9 cellular contexts compared by ENCODE assay signal in the genomic region with DNA sequence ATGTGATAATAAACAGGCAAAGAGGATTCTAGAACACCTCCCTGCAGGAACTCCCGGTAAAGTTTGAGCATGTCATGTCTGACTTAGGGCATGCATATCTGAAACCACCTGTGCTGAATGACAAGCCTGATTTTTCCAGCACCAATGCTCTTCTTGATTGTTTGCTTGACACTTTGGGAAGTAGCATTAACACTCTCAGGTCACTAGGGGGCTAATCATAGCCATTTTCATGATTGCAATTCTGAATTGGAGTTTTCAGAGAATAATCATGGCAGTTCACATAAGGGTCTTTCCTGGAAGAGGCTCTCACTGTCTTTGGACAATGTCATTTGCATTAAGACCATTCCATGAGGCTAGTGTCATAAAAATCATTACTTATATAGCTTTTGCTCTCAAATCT.
A peak's percentile ranks its signal among the peaks of the same experiment; 100 is the strongest.
DNase-seq lines count a peak whose midpoint lies in the region; ATAC-seq and TF ChIP-seq lines count a peak whose summit lies in the region.
"Had no signal": no experiment of that assay in that cellular context is flagged by ENCODE, and none has a peak within 500 bp of the region (broad histone marks: within the 10 kb centered on the region; RNA-seq: fewer than 3 reads in every experiment).

No MANE protein-coding gene starts in this region.

- H3K4me3 ChIP-seq in H7 (ENCODE audit: insufficient read depth, low read depth, low read length) (no peak overlapping the region), lower lobe of right lung (no peak overlapping the region)
- H3K4me3 ChIP-seq: SJSA1 had no signal

- peak; percentile 57 for DNase-seq in DMS53 (lab: John Stamatoyannopoulos, UW)
- DNase-seq in H7 = peak; percentile 31
- DNase-seq in WTC11 (ENCODE audit: low spot score) = no peak
- DNase-seq in kidney tubule cell (ENCODE audit: low spot score) = peak; percentile 17
- DNase-seq in lower lobe of right lung = no peak
- DNase-seq in DMS79 treated with DMSO at 0.1 percent for 48 hours (lab: John Stamatoyannopoulos, UW) = no peak
- DNase-seq: NCI-H1436 had no signal

- no peaks in the 10 kb centered on the region for H3K36me3 Mint-ChIP-seq in WTC11

- H3K36me3 ChIP-seq in H7 (replicated peaks; ENCODE audit: control insufficient read depth, insufficient read depth, low read length) (no peaks in the 10 kb centered on the region), lower lobe of right lung (no peaks in the 10 kb centered on the region)
- H3K36me3 ChIP-seq: SJSA1 had no signal

- no peaks in the 10 kb centered on the region for H3K4me1 Mint-ChIP-seq in WTC11

- no peaks in the 10 kb centered on the region for H3K4me1 ChIP-seq in lower lobe of right lung
- H3K4me1 ChIP-seq: SJSA1 had no signal

- H3K27ac Mint-ChIP-seq in WTC11 = no peak overlapping the region

- H3K27me3 Mint-ChIP-seq in WTC11 (ENCODE audit: low read depth) = no peaks in the 10 kb centered on the region

- ATAC-seq in WTC11 (peak; percentile 56), lower lobe of right lung (no peak), HG03460 (IDR thresholded peaks at IDR 0.05; ENCODE audit: unreplicated experiment) (no peak)

- intact Hi-C loops in lower lobe of right lung (cut with DNase I) = no loop called here

- no peak for TF ChIP-seq CTCF in WTC11 (IDR thresholded peaks at IDR 0.05)
- no peak for TF ChIP-seq CTCF in lower lobe of right lung (IDR thresholded peaks at IDR 0.05)

- CTCF ChIA-PET in WTC11 (lab: Charles Lee) = no interaction called here

- no peaks in the 10 kb centered on the region for H3K9me3 Mint-ChIP-seq in WTC11

- H3K4me3 Mint-ChIP-seq in WTC11 = no peak overlapping the region

- H3K27ac ChIP-seq in lower lobe of right lung = no peak overlapping the region
- H3K27ac ChIP-seq: SJSA1 had no signal

- POLR2A ChIA-PET in WTC11 (lab: Charles Lee) = no interaction called here

- no peaks in the 10 kb centered on the region for H3K9me3 ChIP-seq in lower lobe of right lung
- H3K9me3 ChIP-seq: SJSA1 had no signal

- no peaks in the 10 kb centered on the region for H3K27me3 ChIP-seq in H7 (ENCODE audit: control insufficient read depth, insufficient read depth, low read length)
- no peaks in the 10 kb centered on the region for H3K27me3 ChIP-seq in lower lobe of right lung (ENCODE audit: low read depth)
- H3K27me3 ChIP-seq: SJSA1 had no signal

TF ChIP-seq in WTC11, 78 proteins besides CTCF, POLR2A, EP300 and RAD21:
- TF ChIP-seq ZNF416 (CRISPR knock-in tag; IDR thresholded peaks at IDR 0.05) = no peak
- TF ChIP-seq ZNF423 (CRISPR knock-in tag; IDR thresholded peaks at IDR 0.05) = no peak
- TF ChIP-seq RELA (CRISPR knock-in tag; IDR thresholded peaks at IDR 0.05; ENCODE audit: borderline replicate concordance) = no peak
- no peak for TF ChIP-seq PREB (CRISPR knock-in tag; IDR thresholded peaks at IDR 0.05; ENCODE audit: borderline replicate concordance)
- TF ChIP-seq ZNF138 (CRISPR knock-in tag; conservative IDR thresholded peaks at IDR 0.05) = no peak

Comparison
In these comparisons a context has a peak if more than half of its experiments do, and no peak if none do; other contexts are left out.
1. DNase-seq: peak in DMS53 (single experiment), H7 (single experiment) and kidney tubule cell (single experiment); none in WTC11 (single experiment), lower lobe of right lung (single experiment) and DMS79 treated with DMSO at 0.1 percent for 48 hours (single experiment).